8 cellular contexts compared by ENCODE assay signal in the genomic region with DNA sequence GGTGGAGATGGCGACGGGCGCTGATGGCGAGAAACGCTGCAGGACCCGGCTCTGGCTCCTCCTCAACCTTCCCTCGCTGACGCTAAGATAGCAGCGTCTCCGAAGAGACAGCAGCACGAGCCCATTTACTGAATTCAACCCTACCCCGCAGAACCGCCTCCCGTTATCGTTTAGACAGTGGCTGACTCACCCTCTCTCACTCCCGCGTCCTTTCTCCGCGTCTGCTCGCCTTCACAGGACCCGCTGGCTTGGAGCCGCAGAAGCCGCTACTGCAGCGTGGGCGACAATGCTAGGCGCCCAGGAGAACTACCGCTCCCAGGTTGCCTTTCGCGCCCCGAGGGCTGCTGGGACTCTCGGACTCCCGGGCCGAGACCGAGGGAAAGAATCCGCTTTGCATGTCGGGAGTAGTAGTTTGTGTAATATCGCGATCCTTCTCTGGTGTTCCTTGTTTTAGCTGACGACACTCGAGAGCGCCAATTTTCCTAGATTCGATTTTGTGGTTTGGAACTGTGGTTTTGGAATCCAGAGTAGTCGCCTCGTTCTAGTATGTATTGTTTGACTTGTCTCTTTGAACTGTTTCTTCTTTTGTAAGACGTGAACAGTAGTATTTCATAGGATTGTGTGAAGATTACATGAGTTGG. TPM values are rescaled to one million over a fixed set of nuclear protein-coding genes. Genes with fewer than 3 reads are reported as not detected.
DNase-seq lines count a peak whose midpoint lies in the region; ATAC-seq and TF ChIP-seq lines count a peak whose summit lies in the region.

A gene with protein sequence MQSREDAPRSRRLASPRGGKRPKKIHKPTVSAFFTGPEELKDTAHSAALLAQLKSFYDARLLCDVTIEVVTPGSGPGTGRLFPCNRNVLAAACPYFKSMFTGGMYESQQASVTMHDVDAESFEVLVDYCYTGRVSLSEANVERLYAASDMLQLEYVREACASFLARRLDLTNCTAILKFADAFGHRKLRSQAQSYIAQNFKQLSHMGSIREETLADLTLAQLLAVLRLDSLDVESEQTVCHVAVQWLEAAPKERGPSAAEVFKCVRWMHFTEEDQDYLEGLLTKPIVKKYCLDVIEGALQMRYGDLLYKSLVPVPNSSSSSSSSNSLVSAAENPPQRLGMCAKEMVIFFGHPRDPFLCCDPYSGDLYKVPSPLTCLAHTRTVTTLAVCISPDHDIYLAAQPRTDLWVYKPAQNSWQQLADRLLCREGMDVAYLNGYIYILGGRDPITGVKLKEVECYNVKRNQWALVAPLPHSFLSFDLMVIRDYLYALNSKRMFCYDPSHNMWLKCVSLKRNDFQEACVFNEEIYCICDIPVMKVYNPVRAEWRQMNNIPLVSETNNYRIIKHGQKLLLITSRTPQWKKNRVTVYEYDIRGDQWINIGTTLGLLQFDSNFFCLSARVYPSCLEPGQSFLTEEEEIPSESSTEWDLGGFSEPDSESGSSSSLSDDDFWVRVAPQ (minus strand): TSS at position 291 of the 641 bp plus-strand sequence. CDS start 291 bp downstream, outside the sequence.

- H3K9me2 ChIP-seq in Loucy (replicated peaks; ENCODE audit: low read depth, low read length) = no peaks in the 10 kb centered on the region

- H3K9ac ChIP-seq in Loucy (ENCODE audit: low read depth, low read length, poor library complexity, severe bottlenecking) = peak within 1 kb of the TSS; percentile 84

- TF ChIP-seq CTCF in Loucy (conservative IDR thresholded peaks at IDR 0.05; ENCODE audit: low read length) (no peak), RWPE2 (IDR thresholded peaks at IDR 0.05; ENCODE audit: poor library complexity, severe bottlenecking) (no peak)

- H3K27ac ChIP-seq in RWPE2 (ENCODE audit: poor library complexity, severe bottlenecking) = peak within 1 kb of the TSS; percentile 55

- H3K36me3 ChIP-seq in H7 (replicated peaks; ENCODE audit: control insufficient read depth, insufficient read depth, low read length) (no peaks in the 10 kb centered on the region), Loucy (ENCODE audit: insufficient read depth, low read length) (no peaks in the 10 kb centered on the region), RWPE2 (ENCODE audit: low read depth) (peaks cover 12% of the 10 kb centered on the region; the same call in 1 of the 2 replicates)

- peak within 1 kb of the TSS; percentile 97 for H2AFZ ChIP-seq in Loucy (ENCODE audit: low read length)

- peaks cover 23 to 56% (median 49%) of the 10 kb centered on the region in 4 donors for H3K4me1 Mint-ChIP-seq in naive thymus-derived CD8-positive, alpha-beta T cell
- H3K4me1 Mint-ChIP-seq in stimulated activated naive B cell treated with anti-CD40 and anti-IgM and Interleukin-4, amounts not matched to agents 10 μg/mL and 1 μg/mL and 100 μg/mL, for 72 hours = peaks cover 24 to 38% of the 10 kb centered on the region in 2 donors

- peak within 1 kb of the TSS; percentile 94 for H3K4me2 ChIP-seq in Loucy (ENCODE audit: low read depth, low read length, poor library complexity, severe bottlenecking)

- peaks cover 0 to 2% (median 0%) of the 10 kb centered on the region in 9 donors for H3K9me3 Mint-ChIP-seq in naive thymus-derived CD8-positive, alpha-beta T cell
- H3K9me3 Mint-ChIP-seq in stimulated activated naive B cell treated with anti-CD40 and anti-IgM and Interleukin-4, amounts not matched to agents 10 μg/mL and 1 μg/mL and 100 μg/mL, for 72 hours = peaks cover 0 to 2% of the 10 kb centered on the region in 2 donors

- H3K27me3 ChIP-seq in H7 (ENCODE audit: control insufficient read depth, insufficient read depth, low read length) (no peaks in the 10 kb centered on the region), Loucy (ENCODE audit: insufficient read depth, low read length, poor library complexity, severe bottlenecking) (no peaks in the 10 kb centered on the region), RWPE2 (ENCODE audit: insufficient read depth, poor library complexity, severe bottlenecking) (no peaks in the 10 kb centered on the region)

- peak; percentile 91 for ATAC-seq in RWPE2 (ENCODE audit: low read depth)
- peak; percentile 97 for ATAC-seq in naive thymus-derived CD8-positive, alpha-beta T cell
- ATAC-seq in stimulated activated naive B cell treated with anti-CD40 and anti-IgM and Interleukin-4, amounts not matched to agents 10 μg/mL and 1 μg/mL and 100 μg/mL, for 72 hours (replicated peaks) = peak; percentile 97 to 98

- peaks cover 0 to 7% (median 6%) of the 10 kb centered on the region in 3 donors for H3K36me3 Mint-ChIP-seq in naive thymus-derived CD8-positive, alpha-beta T cell
- peaks cover 14 to 29% of the 10 kb centered on the region in 2 donors for H3K36me3 Mint-ChIP-seq in stimulated activated naive B cell treated with anti-CD40 and anti-IgM and Interleukin-4, amounts not matched to agents 10 μg/mL and 1 μg/mL and 100 μg/mL, for 72 hours

- H3K27ac Mint-ChIP-seq in naive thymus-derived CD8-positive, alpha-beta T cell = peak within 1 kb of the TSS; percentile 69 to 97 (median 96)
- peak within 1 kb of the TSS; percentile 95 for H3K27ac Mint-ChIP-seq in stimulated activated naive B cell treated with anti-CD40 and anti-IgM and Interleukin-4, amounts not matched to agents 10 μg/mL and 1 μg/mL and 100 μg/mL, for 72 hours

- no peaks in the 10 kb centered on the region for H3K27me3 Mint-ChIP-seq in naive thymus-derived CD8-positive, alpha-beta T cell
- no peaks in the 10 kb centered on the region for H3K27me3 Mint-ChIP-seq in stimulated activated naive B cell treated with anti-CD40 and anti-IgM and Interleukin-4, amounts not matched to agents 10 μg/mL and 1 μg/mL and 100 μg/mL, for 72 hours

- peak within 1 kb of the TSS; percentile 86 for H3K4me3 ChIP-seq in H7 (ENCODE audit: insufficient read depth, low read depth, low read length)
- peak within 1 kb of the TSS; percentile 87 for H3K4me3 ChIP-seq in Loucy (ENCODE audit: low read length, poor library complexity, severe bottlenecking)
- peak within 1 kb of the TSS; percentile 50 for H3K4me3 ChIP-seq in RWPE2 (ENCODE audit: severe bottlenecking)

- H4K20me1 ChIP-seq in Loucy (ENCODE audit: insufficient read depth, low read length, poor library complexity, severe bottlenecking) = peaks cover 18% of the 10 kb centered on the region

- POLR2A ChIA-PET in naive thymus-derived CD8-positive, alpha-beta T cell (lab: Charles Lee) = interaction anchor here (0.5 to 1.0 kb wide), 3 partner anchors 9 to 1139 kb away, joined by 3 to 5 read pairs (median 3); a partner anchor contains a TSS

- peak within 1 kb of the TSS; percentile 90 to 99 (median 98) for H3K4me3 Mint-ChIP-seq in naive thymus-derived CD8-positive, alpha-beta T cell
- peak within 1 kb of the TSS; percentile 93 to 97 for H3K4me3 Mint-ChIP-seq in stimulated activated naive B cell treated with anti-CD40 and anti-IgM and Interleukin-4, amounts not matched to agents 10 μg/mL and 1 μg/mL and 100 μg/mL, for 72 hours

- no peaks in the 10 kb centered on the region for H3F3A ChIP-seq in Loucy (ENCODE audit: low read depth)

- H3K79me2 ChIP-seq in Loucy (ENCODE audit: insufficient read depth, low read length) = peaks cover 54% of the 10 kb centered on the region

- H3K4me1 ChIP-seq in Loucy (ENCODE audit: insufficient read depth, low read length, poor library complexity, severe bottlenecking) (peaks cover 42% of the 10 kb centered on the region), RWPE2 (ENCODE audit: insufficient read depth, poor library complexity, severe bottlenecking) (peaks cover 40% of the 10 kb centered on the region)

- H3K9me3 ChIP-seq in Loucy (ENCODE audit: insufficient read depth, low read depth, low read length) = no peaks in the 10 kb centered on the region
- no peaks in the 10 kb centered on the region for H3K9me3 ChIP-seq in RWPE2 (ENCODE audit: severe bottlenecking)

- DNase-seq in ELR (ENCODE audit: low read depth) = peak; percentile 100
- peak; percentile 86 for DNase-seq in H7
- peak; percentile 96 for DNase-seq in RWPE2 (ENCODE audit: low spot score)
- DNase-seq in activated effector memory CD4-positive, alpha-beta T cell treated with Interleukin-2 at 50 U/mL for 16 hours = peak; percentile 87
- DNase-seq in fibroblast of peridontal ligament (ENCODE audit: extremely low read depth) = peak; percentile 99
- DNase-seq in naive thymus-derived CD8-positive, alpha-beta T cell = peak; percentile 82 to 92 (median 89)
- peak; percentile 95 for DNase-seq in stimulated activated naive B cell treated with anti-CD40 and anti-IgM and Interleukin-4, amounts not matched to agents 10 μg/mL and 1 μg/mL and 100 μg/mL, for 72 hours

RNA-seq across cellular contexts. Expression of the gene that starts here (rescaled TPM):
- 8.4 and 10.8 TPM in 2 replicates for total RNA-seq in H7 (2014; rRNA removed; shearing (Covaris generic))
- 1 to 10 TPM; 5.4 to 5.7 TPM for total RNA-seq in naive thymus-derived CD8-positive, alpha-beta T cell
- polyA plus RNA-seq in naive thymus-derived CD8-positive, alpha-beta T cell = 1 to 10 TPM; 2.3 to 4.9 (median 4.4) TPM

Comparison
In these comparisons a context has a peak if more than half of its experiments do, and no peak if none do; other contexts are left out.
1. Peak in every context shown above with its lines: DNase-seq, ATAC-seq, H3K4me3 ChIP-seq and H3K27ac ChIP-seq.